ENCODE assay signal across 7 cellular contexts in genomic region chr3:111737712-111738097, GRCh38.
DNase-seq lines count a peak whose midpoint lies in the region; ATAC-seq and TF ChIP-seq lines count a peak whose summit lies in the region.

No MANE protein-coding gene starts in this region.

- BruUV-seq in OCI-LY7 (replicated peaks; lab: Mats Ljungman, UMichigan): no TSS peak

- TF ChIP-seq CTCF in fibroblast of villous mesenchyme (IDR thresholded peaks at IDR 0.05; ENCODE audit: insufficient read depth, low read depth, low read length): no peak
- no peak for TF ChIP-seq CTCF in OCI-LY7 (conservative IDR thresholded peaks at IDR 0.05; ENCODE audit: low read length)

- no peak overlapping the region for H3K9ac ChIP-seq in subcutaneous abdominal adipose tissue (ENCODE audit: low read length in 5 of 5)

- intact Hi-C loops in OCI-LY7 (cut with micrococcal nuclease; ENCODE audit: unreplicated experiment) (no loop called here), head of caudate nucleus (cut with DNase I) (no loop called here)

- H3K79me2 ChIP-seq in OCI-LY7 (ENCODE audit: insufficient read depth, low read depth, low read length): no peaks in the 10 kb centered on the region

- H2AFZ ChIP-seq in OCI-LY7 (ENCODE audit: low read length): no peak overlapping the region

- H4K20me1 ChIP-seq in OCI-LY7 (ENCODE audit: insufficient read depth, low read length): no peaks in the 10 kb centered on the region

- ATAC-seq in GM21381 (IDR thresholded peaks at IDR 0.05; ENCODE audit: unreplicated experiment): peak; percentile 81

- no peak overlapping the region for H3K4me2 ChIP-seq in OCI-LY7 (ENCODE audit: low read length)

- CTCF ChIA-PET in OCI-LY7 (lab: Charles Lee; ENCODE audit: unreplicated experiment): no interaction called here

- H3K27ac ChIP-seq in subcutaneous abdominal adipose tissue (ENCODE audit: low read depth, low read length): peak overlapping the region; percentile 39
- H3K27ac ChIP-seq in OCI-LY7 (ENCODE audit: low read depth, low read length, poor library complexity, severe bottlenecking): no peak overlapping the region

- no peaks in the 10 kb centered on the region for H3K27me3 ChIP-seq in subcutaneous abdominal adipose tissue (ENCODE audit: control insufficient read depth in 5 of 5, insufficient read depth in 4 of 5, low read length in 5 of 5)

- no peaks in the 10 kb centered on the region for H3K36me3 ChIP-seq in subcutaneous abdominal adipose tissue (ENCODE audit: control insufficient read depth in 5 of 5, insufficient read depth in 5 of 5, low read length in 5 of 5)
- no peaks in the 10 kb centered on the region for H3K36me3 ChIP-seq in OCI-LY7 (ENCODE audit: insufficient read depth, low read length)

- H3K4me1 ChIP-seq in subcutaneous abdominal adipose tissue (ENCODE audit: control insufficient read depth in 5 of 5, insufficient read depth in 5 of 5, low read length in 5 of 5): peaks cover 3 to 36% (median 34%) of the 10 kb centered on the region in 5 donors
- H3K4me1 ChIP-seq in OCI-LY7 (ENCODE audit: insufficient read depth, low read length, poor library complexity, severe bottlenecking): no peaks in the 10 kb centered on the region

- H3K9me3 ChIP-seq in subcutaneous abdominal adipose tissue (ENCODE audit: control insufficient read depth in 5 of 5, low read length in 5 of 5): no peaks in the 10 kb centered on the region
- H3K9me3 ChIP-seq in OCI-LY7 (ENCODE audit: low read length): no peaks in the 10 kb centered on the region

- H3K4me3 ChIP-seq in fibroblast of villous mesenchyme (ENCODE audit: low read depth, low read length) (no peak overlapping the region), subcutaneous abdominal adipose tissue (ENCODE audit: low read depth in 1 of 5, low read length in 5 of 5) (no peak overlapping the region), OCI-LY7 (ENCODE audit: low read depth, low read length, poor library complexity, severe bottlenecking) (no peak overlapping the region)

- DNase-seq in HT1080 (ENCODE audit: low read depth) (peak; percentile 84), fibroblast of villous mesenchyme (ENCODE audit: low read depth) (peak; percentile 99), NCI-H2227 (lab: John Stamatoyannopoulos, UW; ENCODE audit: unreplicated experiment) (no peak), OCI-LY7 (ENCODE audit: low spot score) (no peak), head of caudate nucleus (no peak)

- no peaks in the 10 kb centered on the region for H3K9me2 ChIP-seq in OCI-LY7 (ENCODE audit: insufficient read depth, low read length)

- POLR2A ChIA-PET in OCI-LY7 (lab: Charles Lee): no interaction called here

Comparison
In these comparisons a context has a peak if more than half of its experiments do, and no peak if none do; other contexts are left out.
1. DNase-seq: peak in HT1080 (single experiment) and fibroblast of villous mesenchyme (single experiment); none in NCI-H2227 (single experiment), OCI-LY7 (single experiment) and head of caudate nucleus (0 of 42).